Comparison of ENCODE assay signal across 17 cellular contexts in genomic region chr22:30875481-30876215, GRCh38.
DNase-seq lines count a peak whose midpoint lies in the region; ATAC-seq and TF ChIP-seq lines count a peak whose summit lies in the region.
"Had no signal": no experiment of that assay in that cellular context is flagged by ENCODE, and none has a peak within 500 bp of the region (broad histone marks: within the 10 kb centered on the region; RNA-seq: fewer than 3 reads in every experiment).

No MANE protein-coding gene starts in this region.

- no peak for TF ChIP-seq CTCF in MCF 10A (IDR thresholded peaks at IDR 0.05; ENCODE audit: unreplicated experiment)
- no peak for TF ChIP-seq CTCF in mammary epithelial cell (conservative IDR thresholded peaks at IDR 0.05 in 1 of 2, IDR thresholded peaks at IDR 0.05 in 1 of 2; ENCODE audit: extremely low read depth in 1 of 2, insufficient read depth in 1 of 2, low read depth in 1 of 2, low read length in 2 of 2)
- no peak for TF ChIP-seq CTCF in type B pancreatic cell (conservative IDR thresholded peaks at IDR 0.05)

- in situ Hi-C loops in mammary epithelial cell (cut with MboI; ENCODE audit: low sequenced_read_pairs in 2 of 2), result loop anchor here in 1 of 2 donors (25.0 kb wide), 1 partner anchor 238 kb away; the partner anchor contains the start of gene SLC35E4

- peaks cover 5% of the 10 kb centered on the region for H3K4me1 ChIP-seq in mammary epithelial cell (ENCODE audit: insufficient read depth, low read length)
- H3K4me1 ChIP-seq: testis had no signal

- H3K36me3 Mint-ChIP-seq in MCF 10A (ENCODE audit: insufficient read depth, unreplicated experiment), result peaks cover 10% of the 10 kb centered on the region
- H3K36me3 Mint-ChIP-seq in type B pancreatic cell, result no peaks in the 10 kb centered on the region

- H3K27me3 Mint-ChIP-seq in MCF 10A (ENCODE audit: insufficient read depth, unreplicated experiment), result no peaks in the 10 kb centered on the region
- H3K27me3 Mint-ChIP-seq in type B pancreatic cell, result no peaks in the 10 kb centered on the region

- no peaks in the 10 kb centered on the region for H3K36me3 ChIP-seq in mammary epithelial cell (ENCODE audit: insufficient read depth, low read length)

- BruUV-seq in MCF 10A (replicated peaks; lab: Mats Ljungman, UMichigan) (no TSS peak), mammary epithelial cell (replicated peaks; lab: Mats Ljungman, UMichigan) (no TSS peak)

- intact Hi-C loops in MCF 10A (cut with micrococcal nuclease) (no loop called here), mammary epithelial cell (cut with micrococcal nuclease) (no loop called here), Right ventricle myocardium inferior (cut with DNase I) (loop anchor here (5.0 kb wide), 1 partner anchor 73 kb away; no protein-coding TSS in a partner anchor)

- H3K4me2 ChIP-seq in mammary epithelial cell (ENCODE audit: insufficient read depth, low read depth, low read length), result no peak overlapping the region

- H3K79me2 ChIP-seq in mammary epithelial cell (ENCODE audit: insufficient read depth, low read length), result no peaks in the 10 kb centered on the region
- H3K79me2 ChIP-seq: parathyroid adenoma had no signal

- H3K4me1 Mint-ChIP-seq in MCF 10A (ENCODE audit: insufficient read depth, unreplicated experiment), result no peaks in the 10 kb centered on the region
- H3K4me1 Mint-ChIP-seq in type B pancreatic cell (ENCODE audit: unreplicated experiment), result peaks cover 29% of the 10 kb centered on the region

- no peak overlapping the region for H3K9ac ChIP-seq in mammary epithelial cell (ENCODE audit: insufficient read depth, low read length)
- H3K9ac ChIP-seq: parathyroid adenoma had no signal

- H3K27ac Mint-ChIP-seq in MCF 10A (ENCODE audit: low read depth, unreplicated experiment) (peak overlapping the region; percentile 54), type B pancreatic cell (no peak overlapping the region)
- H3K27ac Mint-ChIP-seq: T-helper 17 cell had no signal

- H3K4me3 ChIP-seq in mammary epithelial cell (replicated peaks in 1 of 3; ENCODE audit: insufficient read depth in 1 of 3, low read depth in 2 of 3, low read length in 3 of 3), result no peak overlapping the region
- H3K4me3 ChIP-seq: mucosa of descending colon, testis had no signal

- H3K27ac ChIP-seq in mammary epithelial cell (ENCODE audit: insufficient read depth, low read depth, low read length), result no peak overlapping the region
- H3K27ac ChIP-seq: parathyroid adenoma, testis had no signal

- H3K9me3 Mint-ChIP-seq in MCF 10A (ENCODE audit: unreplicated experiment), result no peaks in the 10 kb centered on the region
- no peaks in the 10 kb centered on the region for H3K9me3 Mint-ChIP-seq in type B pancreatic cell

- H4K20me1 ChIP-seq in mammary epithelial cell (ENCODE audit: insufficient read depth, low read length), result no peaks in the 10 kb centered on the region

- WGBS in mammary epithelial cell (ENCODE audit: low coverage, missing lambda C conversion rate), result 82% methylated on average over 11 of the region's 17 CpGs

- CTCF ChIA-PET in MCF 10A (lab: Yijun Ruan, JAX), result interaction anchor here (0.7 to 1.0 kb wide), 3 partner anchors 10 to 111 kb away, joined by 3 to 5 read pairs (median 3); no protein-coding TSS in a partner anchor
- CTCF ChIA-PET in mammary epithelial cell (lab: Charles Lee; ENCODE audit: low non-redundant PET), result no interaction called here

- dilution Hi-C loops in mammary epithelial cell (cut with HindIII; ENCODE audit: low sequenced_read_pairs), result no loop called here

- peak; percentile 85 for ATAC-seq in Right ventricle myocardium inferior
- no peak for ATAC-seq in HG03354 (IDR thresholded peaks at IDR 0.05; ENCODE audit: poor library complexity, severe bottlenecking, unreplicated experiment)
- no peak for ATAC-seq in HG03108 (IDR thresholded peaks at IDR 0.05; ENCODE audit: unreplicated experiment)
- ATAC-seq: mucosa of descending colon, T-helper 17 cell had no signal

- no peaks in the 10 kb centered on the region for H3K9me3 ChIP-seq in mammary epithelial cell (replicated peaks; ENCODE audit: insufficient read depth, low read length)
- H3K9me3 ChIP-seq: mucosa of descending colon, testis had no signal

- POLR2A ChIA-PET in MCF 10A (lab: Yijun Ruan, JAX), result interaction anchor here (1.1 kb wide), 1 partner anchor 112 kb away, joined by 3 read pairs; no protein-coding TSS in a partner anchor

- H2AFZ ChIP-seq in mammary epithelial cell (ENCODE audit: low read depth, low read length), result no peak overlapping the region
- H2AFZ ChIP-seq: parathyroid adenoma had no signal

- H3K4me3 Mint-ChIP-seq in MCF 10A (ENCODE audit: unreplicated experiment) (no peak overlapping the region), type B pancreatic cell (no peak overlapping the region)
- H3K4me3 Mint-ChIP-seq: T-helper 17 cell had no signal

- H3K27me3 ChIP-seq in mammary epithelial cell (ENCODE audit: insufficient read depth, low read length), result no peaks in the 10 kb centered on the region
- H3K27me3 ChIP-seq: testis had no signal

- DNase-seq in MCF 10A (ENCODE audit: unreplicated experiment) (no peak), mammary epithelial cell (no peak), Right ventricle myocardium inferior (ENCODE audit: missing footprints) (peak; percentile 81), midbrain (lab: John Stamatoyannopoulos, UW) (peak; percentile 65), type B pancreatic cell (ENCODE audit: extremely low spot score, unreplicated experiment) (peak; percentile 58), kidney glomerular epithelial cell (lab: John Stamatoyannopoulos, UW) (no peak)
- DNase-seq: activated CD4-positive, CD25-positive, alpha-beta regulatory T cell; activated gamma-delta T cell treated with Interleukin-2 at 50 U/mL for 16 hours; COR-L47; NCI-H748 treated with DMSO at 0.1 percent for 48 hours; RPMI8226; T-helper 17 cell; testis had no signal

Comparison
In these comparisons a context has a peak if more than half of its experiments do, and no peak if none do; other contexts are left out.
1. DNase-seq: peak in Right ventricle myocardium inferior (single experiment), midbrain (single experiment) and type B pancreatic cell (single experiment); none in MCF 10A (single experiment), mammary epithelial cell (single experiment) and kidney glomerular epithelial cell (single experiment).